ENCODE assay signal across 26 cellular contexts in genomic region chr7:42168512-42168911, GRCh38.
"Had no signal": no experiment of that assay in that cellular context is flagged by ENCODE, and none has a peak within 500 bp of the region (broad histone marks: within the 10 kb centered on the region; RNA-seq: fewer than 3 reads in every experiment).

No MANE protein-coding gene starts in this region.

- H3K36me3 ChIP-seq: heart right ventricle, left ventricle myocardium inferior, pancreas, prostate gland, spleen, stomach, thyroid gland, transverse colon, upper lobe of left lung had no signal

- H3K4me3 ChIP-seq: heart right ventricle, hepatocyte, left ventricle myocardium inferior, lung, pancreas, prostate gland, spleen, stomach, testis, thyroid gland, transverse colon, upper lobe of left lung had no signal

- H3K9me3 ChIP-seq: heart right ventricle, left ventricle myocardium inferior, pancreas, prostate gland, spleen, stomach, testis, thyroid gland, transverse colon, upper lobe of left lung had no signal

- H3K27me3 Mint-ChIP-seq: memory B cell had no signal

- H3K9me3 Mint-ChIP-seq: memory B cell; naive B cell; natural killer cell; neural crest cell; stimulated activated effector memory CD8-positive, alpha-beta T cell treated with anti-CD3 and anti-CD28 coated beads, Interleukin-12 subunit alpha, Interleukin-12 subunit beta, amount 100 ng/mL, for 72 hours had no signal

- H3K36me3 Mint-ChIP-seq: memory B cell; naive B cell; natural killer cell; stimulated activated effector memory CD8-positive, alpha-beta T cell treated with anti-CD3 and anti-CD28 coated beads, Interleukin-12 subunit alpha, Interleukin-12 subunit beta, amount 100 ng/mL, for 72 hours had no signal

- H3K4me1 Mint-ChIP-seq: memory B cell; naive B cell; natural killer cell; stimulated activated effector memory CD8-positive, alpha-beta T cell treated with anti-CD3 and anti-CD28 coated beads, Interleukin-12 subunit alpha, Interleukin-12 subunit beta, amount 100 ng/mL, for 72 hours had no signal

- H3K27ac Mint-ChIP-seq: memory B cell; naive B cell; natural killer cell; stimulated activated effector memory CD8-positive, alpha-beta T cell treated with anti-CD3 and anti-CD28 coated beads, Interleukin-12 subunit alpha, Interleukin-12 subunit beta, amount 100 ng/mL, for 72 hours had no signal

- DNase-seq: heart right ventricle; islet precursor cell; left ventricle myocardium inferior; naive B cell; natural killer cell; nucleus accumbens; pancreas; posterior cingulate gyrus; retina; right cardiac atrium; small intestine; spleen; stimulated activated CD4-positive, alpha-beta T cell treated with anti-CD3 and anti-CD28 coated beads, Interleukin-4, amount 100 ng/mL, for 24 hours; stimulated activated naive CD8-positive, alpha-beta T cell treated with anti-CD3 and anti-CD28 coated beads, Interleukin-15, Interleukin-2, amounts not matched to agents 100 U/mL and 50 U/mL, for 24 hours; stomach; testis; thyroid gland; transverse colon; upper lobe of left lung had no signal

- H3K4me3 Mint-ChIP-seq: memory B cell; naive B cell; natural killer cell; neural crest cell; stimulated activated effector memory CD8-positive, alpha-beta T cell treated with anti-CD3 and anti-CD28 coated beads, Interleukin-12 subunit alpha, Interleukin-12 subunit beta, amount 100 ng/mL, for 72 hours had no signal

- ATAC-seq: heart right ventricle; natural killer cell; pancreas; right cardiac atrium; sciatic nerve; stimulated activated effector memory CD8-positive, alpha-beta T cell treated with anti-CD3 and anti-CD28 coated beads, Interleukin-12 subunit alpha, Interleukin-12 subunit beta, amount 100 ng/mL, for 72 hours; stimulated activated naive CD8-positive, alpha-beta T cell treated with anti-CD3 and anti-CD28 coated beads, Interleukin-15, Interleukin-2, amounts not matched to agents 100 U/mL and 50 U/mL, for 24 hours had no signal

- H3K27me3 ChIP-seq: heart right ventricle, hepatocyte, pancreas, spleen, stomach, testis, thyroid gland, transverse colon, upper lobe of left lung had no signal

- H3K27ac ChIP-seq: heart right ventricle, hepatocyte, left ventricle myocardium inferior, pancreas, prostate gland, spleen, stomach, testis, transverse colon, upper lobe of left lung had no signal

- H3K4me1 ChIP-seq: left ventricle myocardium inferior, pancreas, prostate gland, spleen, testis, upper lobe of left lung had no signal
